8 cellular contexts compared by ENCODE assay signal in the genomic region with DNA sequence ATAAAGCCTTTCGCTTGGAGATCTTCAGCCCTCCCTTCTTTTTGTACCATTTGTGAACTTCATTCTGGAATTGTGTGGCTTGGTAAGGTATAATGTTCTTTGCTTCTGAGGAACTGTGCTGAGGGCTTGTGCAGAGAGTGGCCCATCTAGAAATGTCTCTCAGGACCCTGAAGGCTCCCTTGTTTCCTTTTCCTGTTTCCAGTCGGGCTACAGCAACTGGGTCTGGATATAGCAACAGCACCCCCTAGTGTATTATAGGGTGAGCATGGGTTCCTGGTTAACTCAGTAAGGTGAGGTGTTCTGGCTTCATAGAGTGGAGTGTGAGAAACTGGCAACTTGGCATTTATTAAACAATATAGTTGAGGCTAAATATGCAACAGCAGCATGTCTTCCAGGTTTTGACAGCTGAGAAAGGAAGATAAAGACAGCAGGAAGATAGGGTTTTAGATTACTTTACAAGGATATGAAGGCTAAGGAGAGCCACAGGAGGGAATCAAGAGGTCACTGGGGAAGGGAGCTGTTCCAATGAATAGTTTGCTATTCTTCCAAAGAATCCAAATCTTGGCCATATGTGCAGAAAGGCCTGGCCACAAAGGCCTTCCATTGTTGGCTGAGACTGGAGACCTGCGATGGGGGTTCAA. TPM values are rescaled to one million over a fixed set of nuclear protein-coding genes. Genes with fewer than 3 reads are reported as not detected.
A peak's percentile ranks its signal among the peaks of the same experiment; 100 is the strongest.
DNase-seq lines count a peak whose midpoint lies in the region; ATAC-seq and TF ChIP-seq lines count a peak whose summit lies in the region.

No MANE protein-coding gene starts in this region.

- no peaks in the 10 kb centered on the region for H3K9me3 Mint-ChIP-seq in endothelial cell (ENCODE audit: unreplicated experiment)

- peak; percentile 77 for DNase-seq in COR-L47 (lab: John Stamatoyannopoulos, UW)
- DNase-seq in NCI-H524 (lab: John Stamatoyannopoulos, UW): peak; percentile 87 to 93
- peak; percentile 18 to 20 for DNase-seq in activated CD4-positive, alpha-beta T cell treated with anti-CD3 and anti-CD28 coated beads, Interleukin-2, amount 50 U/mL, for 4 hours
- DNase-seq in endothelial cell (ENCODE audit: low spot score): peak; percentile 56
- DNase-seq in middle frontal gyrus (ENCODE audit: extremely low spot score, low spot score): peak; percentile 17
- peak; percentile 52 for DNase-seq in stromal cell of bone marrow (ENCODE audit: low read depth)

- peak; percentile 72 for TF ChIP-seq CTCF in endothelial cell (IDR thresholded peaks at IDR 0.05; ENCODE audit: unreplicated experiment)

- no peaks in the 10 kb centered on the region for H3K36me3 Mint-ChIP-seq in endothelial cell (ENCODE audit: low read depth, unreplicated experiment)

- H3K27me3 Mint-ChIP-seq in endothelial cell (ENCODE audit: unreplicated experiment): peaks cover 4% of the 10 kb centered on the region

- H3K4me3 Mint-ChIP-seq in endothelial cell (ENCODE audit: unreplicated experiment): no peak overlapping the region

- H3K27ac Mint-ChIP-seq in endothelial cell (ENCODE audit: unreplicated experiment): no peak overlapping the region

- no peaks in the 10 kb centered on the region for H3K4me1 Mint-ChIP-seq in endothelial cell (ENCODE audit: unreplicated experiment)

- ATAC-seq in GM19395 (IDR thresholded peaks at IDR 0.05; ENCODE audit: unreplicated experiment) (peak; percentile 85), HG03521 (IDR thresholded peaks at IDR 0.05; ENCODE audit: unreplicated experiment) (peak; percentile 67)

RNA-seq across cellular contexts. Expression of gene RNU6-8, which starts 49.1 kb away (rescaled TPM):
- not detected for total RNA-seq in endothelial cell (ENCODE audit: unreplicated experiment)

RNA-seq across cellular contexts. Expression of gene RNU6-7, which starts 50.3 kb away (rescaled TPM):
- total RNA-seq in endothelial cell (ENCODE audit: unreplicated experiment): not detected

Comparison
In these comparisons a context has a peak if more than half of its experiments do, and no peak if none do; other contexts are left out.
1. Peak in every context shown above with its lines: DNase-seq and ATAC-seq.
2. DNase-seq: peak in every context shown above with its lines; median percentile 90 in NCI-H524; 77 in COR-L47; 56 in endothelial cell; 52 in stromal cell of bone marrow; 19 in activated CD4-positive, alpha-beta T cell treated with anti-CD3 and anti-CD28 coated beads, Interleukin-2, amount 50 U/mL, for 4 hours; 17 in middle frontal gyrus.